Comparison of ENCODE assay signal across 8 cellular contexts in the genomic region with DNA sequence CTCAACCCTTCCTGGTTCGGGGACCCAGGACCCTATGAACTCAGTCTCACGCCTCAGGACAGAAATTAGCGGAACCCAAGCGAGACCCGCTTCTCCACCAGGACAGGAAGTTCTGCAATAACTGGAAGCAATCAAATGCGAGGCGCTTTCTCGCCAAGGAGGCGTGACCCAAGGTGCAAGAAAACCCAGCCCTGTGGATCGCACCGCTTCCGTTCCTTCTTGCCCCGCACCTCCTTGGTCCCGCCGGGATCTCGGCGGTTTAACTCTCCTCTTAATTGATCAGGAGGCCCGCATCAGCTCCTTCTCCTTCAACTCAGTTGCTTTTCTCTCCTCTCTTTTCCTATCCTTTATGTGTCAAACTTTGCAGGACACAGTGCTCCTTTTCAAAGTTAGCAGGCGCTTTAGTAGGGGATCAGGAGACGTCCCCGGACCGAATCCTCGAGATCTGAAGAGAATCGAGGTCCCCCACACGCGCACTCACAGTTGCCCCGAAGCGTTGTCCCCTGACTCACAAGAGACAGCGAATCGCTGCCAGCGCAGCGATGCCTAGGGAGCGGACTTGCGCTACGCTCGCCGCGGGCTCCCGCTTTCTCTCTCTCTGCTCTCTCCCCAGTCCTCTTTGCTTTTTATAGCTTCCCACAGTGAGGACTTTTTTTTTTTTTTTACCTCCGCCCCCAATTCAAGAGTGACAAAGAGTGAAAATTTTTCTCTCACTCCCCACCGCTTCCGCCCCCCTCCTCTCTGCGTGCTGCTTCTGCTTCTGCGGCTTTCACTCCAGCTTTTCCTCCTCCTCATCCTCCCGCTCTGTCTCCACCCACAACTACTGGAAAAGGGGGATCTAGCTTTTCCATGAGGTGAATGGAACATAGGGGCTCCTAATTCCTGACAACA. TPM values are rescaled to one million over a fixed set of nuclear protein-coding genes. Genes with fewer than 3 reads are reported as not detected.
DNase-seq lines count a peak whose midpoint lies in the region; TF ChIP-seq lines count a peak whose summit lies in the region.

Gene DKK2 (minus strand): TSS at position 603 of the 891 bp plus-strand sequence. CDS start 722 bp downstream, outside the sequence.

- H3K27ac ChIP-seq in smooth muscle cell (ENCODE audit: low read depth): peak within 1 kb of the TSS; percentile 65

- H3K27me3 Mint-ChIP-seq in IgD-negative memory B cell: peaks cover 46% of the 10 kb centered on the region

- no peak for TF ChIP-seq CTCF in smooth muscle cell (IDR thresholded peaks at IDR 0.05; ENCODE audit: borderline replicate concordance, insufficient read depth, poor library complexity, severe bottlenecking)

- under 1% methylated on average over 45 of the region's 45 CpGs for WGBS in smooth muscle cell (ENCODE audit: low lambda C conversion rate)

- H3K4me1 Mint-ChIP-seq in IgD-negative memory B cell: peaks cover 6 to 21% (median 15%) of the 10 kb centered on the region in 3 donors

- peak within 1 kb of the TSS in 2 of 3 donors; percentile 33 to 68 for H3K27ac Mint-ChIP-seq in IgD-negative memory B cell

- H3K9me3 ChIP-seq in smooth muscle cell (replicated peaks; ENCODE audit: low read depth): no peaks in the 10 kb centered on the region

- H3K9ac ChIP-seq in smooth muscle cell (ENCODE audit: low read depth): peak within 1 kb of the TSS; percentile 56

- H3K9me3 Mint-ChIP-seq in IgD-negative memory B cell: peaks cover 0 to 4% (median 0%) of the 10 kb centered on the region in 3 donors

- no peaks in the 10 kb centered on the region for H3K4me1 ChIP-seq in smooth muscle cell (ENCODE audit: low read depth)

- H3K4me3 ChIP-seq in smooth muscle cell: peak within 1 kb of the TSS; percentile 71

- H3K79me2 ChIP-seq in smooth muscle cell (ENCODE audit: low read depth): peaks cover 51% of the 10 kb centered on the region

- H3K36me3 ChIP-seq in smooth muscle cell (ENCODE audit: low read depth): no peaks in the 10 kb centered on the region

- peaks cover 51% of the 10 kb centered on the region for H4K20me1 ChIP-seq in smooth muscle cell (ENCODE audit: low read depth)

- DNase-seq in EH (ENCODE audit: low read depth) (peak; percentile 29), anterior cingulate cortex (lab: John Stamatoyannopoulos, UW) (peak in 34 of 58 donors; percentile 0 to 46 (median 16)), iPS-NIHi11 (ENCODE audit: low spot score) (peak; percentile 37), smooth muscle cell (lab: John Stamatoyannopoulos, UW; ENCODE audit: unreplicated experiment) (peak; percentile 23), amniotic stem cell (lab: John Stamatoyannopoulos, UW) (no peak), cerebellar cortex (ENCODE audit: low spot score) (no peak), DMS114 treated with DMSO at 0.1 percent for 48 hours (lab: John Stamatoyannopoulos, UW; ENCODE audit: unreplicated experiment) (no peak)

- peaks cover 6% of the 10 kb centered on the region for H3K27me3 ChIP-seq in smooth muscle cell (ENCODE audit: low read depth)

- peak within 1 kb of the TSS; percentile 96 for H3K4me2 ChIP-seq in smooth muscle cell

- H3K36me3 Mint-ChIP-seq in IgD-negative memory B cell: no peaks in the 10 kb centered on the region

- peak within 1 kb of the TSS in 3 of 4 donors; percentile 74 to 86 (median 74) for H3K4me3 Mint-ChIP-seq in IgD-negative memory B cell

- H3F3A ChIP-seq in smooth muscle cell (ENCODE audit: low read depth): peaks cover 20% of the 10 kb centered on the region

- H2AFZ ChIP-seq in smooth muscle cell (ENCODE audit: low read depth): peak within 1 kb of the TSS; percentile 38

RNA-seq across cellular contexts. Expression of gene DKK2, which starts in this region (rescaled TPM):
- polyA plus RNA-seq in IgD-negative memory B cell (0.15 TPM), smooth muscle cell (198 and 325 TPM in 2 replicates)
- total RNA-seq in smooth muscle cell: 555 and 597 TPM in 2 replicates

Comparison
In these comparisons a context has a peak if more than half of its experiments do, and no peak if none do; other contexts are left out.
1. RNA of gene DKK2 (polyA plus RNA-seq): 198 to 325 TPM in smooth muscle cell; 0.15 TPM in IgD-negative memory B cell (single experiment); every median in the first group is over 100 times any median in the second.
2. DNase-seq: peak in EH (single experiment), anterior cingulate cortex (34 of 58), iPS-NIHi11 (single experiment) and smooth muscle cell (single experiment); none in amniotic stem cell (single experiment), cerebellar cortex (single experiment) and DMS114 treated with DMSO at 0.1 percent for 48 hours (single experiment).